In the genomic region with DNA sequence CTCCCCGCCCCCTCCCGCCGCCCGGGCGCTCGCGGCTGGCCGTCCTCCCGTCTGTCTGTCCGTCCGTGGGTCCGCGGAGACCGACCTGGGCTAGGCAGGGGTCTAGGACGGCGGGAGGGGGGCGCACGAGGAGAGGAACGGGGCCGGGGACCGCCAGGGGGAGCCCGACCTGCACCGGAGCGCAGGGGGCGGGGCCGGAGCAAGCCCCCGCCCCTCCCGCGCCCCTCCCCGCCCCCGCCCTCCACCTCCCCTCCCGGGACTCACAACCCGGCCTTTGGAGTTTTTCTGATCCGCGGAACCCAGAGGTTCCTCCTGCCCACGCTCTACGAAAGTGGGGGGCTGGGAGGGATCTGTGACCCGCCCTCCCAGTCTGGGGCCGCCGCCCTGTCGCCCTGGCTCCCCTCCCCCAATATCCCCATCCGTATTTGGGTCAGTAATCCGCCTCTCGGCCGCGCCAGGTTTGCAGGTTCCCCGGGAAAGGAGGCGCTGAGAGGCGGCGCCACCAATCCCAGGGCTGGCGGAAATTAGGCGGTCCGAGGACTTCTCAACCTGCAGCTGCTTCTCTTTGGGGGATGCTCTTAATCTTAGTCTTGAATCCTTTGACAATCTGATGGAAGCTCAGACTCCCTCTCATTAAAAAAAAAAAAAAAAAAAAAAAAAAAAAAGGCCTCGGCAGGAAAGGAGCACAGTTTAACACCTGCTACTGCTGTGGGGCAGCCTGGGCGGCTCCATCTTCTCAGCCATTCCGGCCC, we compare ENCODE assay signal across 8 cellular contexts. TPM values are rescaled to one million over a fixed set of nuclear protein-coding genes. Genes with fewer than 3 reads are reported as not detected.
DNase-seq lines count a peak whose midpoint lies in the region; ATAC-seq and TF ChIP-seq lines count a peak whose summit lies in the region.

No MANE protein-coding gene starts in this region.

- H2AK5ac ChIP-seq in mesendoderm (ENCODE audit: low read length), result no peak overlapping the region

- H3K4me2 ChIP-seq in mesendoderm (ENCODE audit: low read length), result peak overlapping the region; percentile 66

- H3K4me3 ChIP-seq in AG04449 (ENCODE audit: low read depth, low read length) (peak overlapping the region; percentile 34), mesendoderm (ENCODE audit: low read length) (peak overlapping the region; percentile 39)

- no peak overlapping the region for H4K5ac ChIP-seq in mesendoderm (ENCODE audit: low read length)

- no peaks in the 10 kb centered on the region for H3K27me3 ChIP-seq in mesendoderm (ENCODE audit: insufficient read depth, low read length, poor library complexity)

- H3K4me1 ChIP-seq in mesendoderm (ENCODE audit: control insufficient read depth, low read depth, low read length), result no peaks in the 10 kb centered on the region

- no peaks in the 10 kb centered on the region for H3K79me1 ChIP-seq in mesendoderm (ENCODE audit: low read length)

- no peaks in the 10 kb centered on the region for H3K36me3 Mint-ChIP-seq in activated CD8-positive, alpha-beta T cell treated with anti-CD3 and anti-CD28 coated beads, Interleukin-2, amount 10 ng/mL, durations not matched to agents 7 days and 5 days (ENCODE audit: low read depth)

- peaks cover 17% of the 10 kb centered on the region for H3K4me1 Mint-ChIP-seq in activated CD8-positive, alpha-beta T cell treated with anti-CD3 and anti-CD28 coated beads, Interleukin-2, amount 10 ng/mL, durations not matched to agents 7 days and 5 days (ENCODE audit: low read depth)

- no peaks in the 10 kb centered on the region for H3K79me2 ChIP-seq in mesendoderm (ENCODE audit: control insufficient read depth, insufficient read depth, low read length)

- H3K18ac ChIP-seq in mesendoderm (ENCODE audit: low read length), result no peak overlapping the region

- H3K56ac ChIP-seq in mesendoderm (ENCODE audit: low read length), result peak overlapping the region; percentile 89

- H4K8ac ChIP-seq in mesendoderm (ENCODE audit: low read depth, low read length), result no peak overlapping the region

- peaks cover 11% of the 10 kb centered on the region for H3K27me3 Mint-ChIP-seq in activated CD8-positive, alpha-beta T cell treated with anti-CD3 and anti-CD28 coated beads, Interleukin-2, amount 10 ng/mL, durations not matched to agents 7 days and 5 days (ENCODE audit: low read depth)

- no peak overlapping the region for H2BK120ac ChIP-seq in mesendoderm (ENCODE audit: low read depth, low read length)

- CTCF ChIA-PET in AG04449 (lab: Yijun Ruan, JAX), result interaction anchor here (0.9 to 2.7 kb wide), 4 partner anchors 11 to 216 kb away, joined by 3 to 10 read pairs (median 7); no protein-coding TSS in a partner anchor
- CTCF ChIA-PET in activated CD8-positive, alpha-beta T cell treated with anti-CD3 and anti-CD28 coated beads, Interleukin-2, amount 10 ng/mL, durations not matched to agents 7 days and 5 days (lab: Charles Lee), result interaction anchor here (0.7 to 3.5 kb wide), 14 partner anchors 11 to 159 kb away, joined by 3 to 25 read pairs (median 3); no protein-coding TSS in a partner anchor

- H3K4ac ChIP-seq in mesendoderm (ENCODE audit: low read depth, low read length), result no peak overlapping the region

- WGBS in mesendoderm (ENCODE audit: extremely low coverage, insufficient coverage, low lambda C conversion rate), result no CpG with 5 or more reads among the region's 56 CpGs

- H2BK15ac ChIP-seq in mesendoderm (replicated peaks; ENCODE audit: low read depth), result no peak overlapping the region

- H3K36me3 ChIP-seq in mesendoderm (ENCODE audit: control insufficient read depth, insufficient read depth, low read length), result no peaks in the 10 kb centered on the region

- H3K27ac ChIP-seq in mesendoderm (ENCODE audit: low read depth, low read length), result no peak overlapping the region

- ATAC-seq in GM19025 (IDR thresholded peaks at IDR 0.05; ENCODE audit: low read depth, unreplicated experiment) (peak; percentile 58), HG03442 (IDR thresholded peaks at IDR 0.05; ENCODE audit: unreplicated experiment) (peak; percentile 45)
- ATAC-seq in activated CD8-positive, alpha-beta T cell treated with anti-CD3 and anti-CD28 coated beads, Interleukin-2, amount 10 ng/mL, durations not matched to agents 7 days and 5 days, result peak; percentile 85

- peak; percentile 70 for TF ChIP-seq CTCF in AG04449 (IDR thresholded peaks at IDR 0.05; ENCODE audit: insufficient read depth, low read length, missing control alignments)

- H2BK5ac ChIP-seq in mesendoderm (ENCODE audit: low read length), result no peak overlapping the region

- DNase-seq in AG04449 (ENCODE audit: low read depth, low spot score) (no peak), NCI-H510A treated with DMSO at 0.1 percent for 48 hours (lab: John Stamatoyannopoulos, UW) (peak; percentile 63), mesendoderm (peak; percentile 86)
- DNase-seq in activated CD8-positive, alpha-beta T cell treated with anti-CD3 and anti-CD28 coated beads, Interleukin-2, amount 10 ng/mL, durations not matched to agents 7 days and 5 days, result peak; percentile 83
- peak; percentile 72 for DNase-seq in effector CD8-positive, alpha-beta T cell (lab: John Stamatoyannopoulos, UW)
- DNase-seq in stimulated activated CD8-positive, alpha-beta memory T cell treated with anti-CD3 and anti-CD28 coated beads, Interleukin-15, amount 100 ng/mL, for 24 hours (ENCODE audit: low read depth), result peak; percentile 72

- POLR2A ChIA-PET in AG04449 (lab: Yijun Ruan, JAX), result no interaction called here
- POLR2A ChIA-PET in activated CD8-positive, alpha-beta T cell treated with anti-CD3 and anti-CD28 coated beads, Interleukin-2, amount 10 ng/mL, durations not matched to agents 7 days and 5 days (lab: Charles Lee), result no interaction called here

- H3K4me3 Mint-ChIP-seq in activated CD8-positive, alpha-beta T cell treated with anti-CD3 and anti-CD28 coated beads, Interleukin-2, amount 10 ng/mL, durations not matched to agents 7 days and 5 days, result peak overlapping the region; percentile 63

- no peak overlapping the region for H3K23ac ChIP-seq in mesendoderm (ENCODE audit: low read length)

- peak overlapping the region; percentile 64 for H3K9ac ChIP-seq in mesendoderm (ENCODE audit: low read length)

- H3K27ac Mint-ChIP-seq in activated CD8-positive, alpha-beta T cell treated with anti-CD3 and anti-CD28 coated beads, Interleukin-2, amount 10 ng/mL, durations not matched to agents 7 days and 5 days, result no peak overlapping the region

- no peaks in the 10 kb centered on the region for H3K9me3 Mint-ChIP-seq in activated CD8-positive, alpha-beta T cell treated with anti-CD3 and anti-CD28 coated beads, Interleukin-2, amount 10 ng/mL, durations not matched to agents 7 days and 5 days (ENCODE audit: insufficient read depth)

RNA-seq across cellular contexts. Expression of a gene that starts 0.9 kb away (rescaled TPM):
- total RNA-seq in activated CD8-positive, alpha-beta T cell treated with anti-CD3 and anti-CD28 coated beads, Interleukin-2, amount 10 ng/mL, durations not matched to agents 7 days and 5 days, result 1 to 10 TPM; 4.2 to 5.7 TPM
- 0.65 TPM for polyA plus RNA-seq in mesendoderm (2013, experiment 1 of 2)
- 0.91 TPM for polyA plus RNA-seq in mesendoderm (2013, experiment 2 of 2)

RNA-seq across cellular contexts. Expression of a gene that starts 37.8 kb away (rescaled TPM):
- 1 to 10 TPM; 1.5 to 1.9 TPM for total RNA-seq in activated CD8-positive, alpha-beta T cell treated with anti-CD3 and anti-CD28 coated beads, Interleukin-2, amount 10 ng/mL, durations not matched to agents 7 days and 5 days
- 0.51 TPM for polyA plus RNA-seq in mesendoderm (2013, experiment 1 of 2)
- 0.66 TPM for polyA plus RNA-seq in mesendoderm (2013, experiment 2 of 2)
